Comparison of ENCODE assay signal across 8 cellular contexts in the genomic region with DNA sequence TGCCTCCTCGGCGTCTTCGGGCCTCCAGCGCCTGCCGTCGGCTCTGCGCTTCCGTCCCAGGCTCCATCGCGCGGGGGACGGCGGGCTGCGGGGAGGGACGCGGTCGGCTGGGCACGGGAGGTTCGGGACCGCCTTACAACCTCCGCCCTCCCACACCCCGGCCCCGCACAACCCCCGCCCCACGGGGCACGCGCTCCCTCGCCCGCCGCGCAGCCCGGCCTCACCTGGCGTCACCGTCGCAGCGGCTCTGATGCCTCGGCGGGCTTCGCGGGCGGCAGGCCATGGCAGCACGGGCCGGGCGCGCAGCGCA. TPM values are rescaled to one million over a fixed set of nuclear protein-coding genes. Genes with fewer than 3 reads are reported as not detected.
DNase-seq lines count a peak whose midpoint lies in the region; ATAC-seq, FAIRE-seq and TF ChIP-seq lines count a peak whose summit lies in the region.

No MANE protein-coding gene starts in this region.

- no peak for TF ChIP-seq EP300 in esophagus muscularis mucosa (IDR thresholded peaks at IDR 0.05)

- H3K4me3 Mint-ChIP-seq in activated CD8-positive, alpha-beta memory T cell treated with anti-CD3 and anti-CD28 coated beads, Interleukin-2, amount 10 ng/mL, durations not matched to agents 7 days and 5 days: peak overlapping the region; percentile 95
- H3K4me3 Mint-ChIP-seq in osteocyte (ENCODE audit: unreplicated experiment): peak overlapping the region; percentile 98

- peak overlapping the region; percentile 98 to 100 (median 100) for H3K27ac ChIP-seq in Peyer's patch
- H3K27ac ChIP-seq in esophagus muscularis mucosa (replicated peaks in 1 of 4): peak overlapping the region; percentile 98 to 100 (median 98)

- H3K4me3 ChIP-seq in Peyer's patch (peak overlapping the region; percentile 78 to 96 (median 86)), esophagus muscularis mucosa (peak overlapping the region; percentile 86 to 97 (median 92))

- no peak for DNase-seq in activated CD8-positive, alpha-beta memory T cell treated with anti-CD3 and anti-CD28 coated beads, Interleukin-2, amount 10 ng/mL, durations not matched to agents 7 days and 5 days
- DNase-seq in activated CD8-positive, alpha-beta memory T cell treated with anti-CD3 and anti-CD28 coated beads, Interleukin-2, amount 50 U/mL, for 48 hours: no peak
- DNase-seq in Peyer's patch (peak in 1 of 3 donors; percentile 46), esophagus muscularis mucosa (ENCODE audit: extremely low spot score) (no peak), osteocyte (ENCODE audit: extremely low spot score, unreplicated experiment) (no peak), T1000 (lab: John Stamatoyannopoulos, UW) (no peak), Kasumi-1 (lab: John Stamatoyannopoulos, UW) (no peak), D721Med (ENCODE audit: insufficient read length, low spot score) (no peak)

- TF ChIP-seq POLR2A in Peyer's patch (IDR thresholded peaks at IDR 0.05) (no peak), esophagus muscularis mucosa (IDR thresholded peaks at IDR 0.05; ENCODE audit: low read depth) (no peak)

- intact Hi-C loops in esophagus muscularis mucosa (cut with DNase I): no loop called here

- FAIRE-seq in D721Med (lab: Jason Lieb, UNC): no peak

- H3K4me1 Mint-ChIP-seq in activated CD8-positive, alpha-beta memory T cell treated with anti-CD3 and anti-CD28 coated beads, Interleukin-2, amount 10 ng/mL, durations not matched to agents 7 days and 5 days: peaks cover 62% of the 10 kb centered on the region
- H3K4me1 Mint-ChIP-seq in osteocyte (ENCODE audit: unreplicated experiment): peaks cover 36% of the 10 kb centered on the region

- H3K27me3 ChIP-seq in Peyer's patch: no peaks in the 10 kb centered on the region
- no peaks in the 10 kb centered on the region for H3K27me3 ChIP-seq in esophagus muscularis mucosa

- H3K9me3 Mint-ChIP-seq in activated CD8-positive, alpha-beta memory T cell treated with anti-CD3 and anti-CD28 coated beads, Interleukin-2, amount 10 ng/mL, durations not matched to agents 7 days and 5 days (ENCODE audit: low read depth): no peaks in the 10 kb centered on the region
- H3K9me3 Mint-ChIP-seq in osteocyte (ENCODE audit: unreplicated experiment): no peaks in the 10 kb centered on the region

- CTCF ChIA-PET in activated CD8-positive, alpha-beta memory T cell treated with anti-CD3 and anti-CD28 coated beads, Interleukin-2, amount 10 ng/mL, durations not matched to agents 7 days and 5 days (lab: Charles Lee): interaction anchor here (0.7 to 12.3 kb wide), 6 partner anchors 10 to 189 kb away, joined by 3 to 144 read pairs (median 8); a partner anchor contains a TSS

- H3K36me3 ChIP-seq in Peyer's patch (peaks cover 0 to 4% (median 0%) of the 10 kb centered on the region in 3 donors), esophagus muscularis mucosa (peaks cover 6 to 26% (median 11%) of the 10 kb centered on the region in 4 donors)

- peak; percentile 22 for ATAC-seq in activated CD8-positive, alpha-beta memory T cell treated with anti-CD3 and anti-CD28 coated beads, Interleukin-2, amount 10 ng/mL, durations not matched to agents 7 days and 5 days

- no peak overlapping the region for H3K27ac Mint-ChIP-seq in activated CD8-positive, alpha-beta memory T cell treated with anti-CD3 and anti-CD28 coated beads, Interleukin-2, amount 10 ng/mL, durations not matched to agents 7 days and 5 days
- no peak overlapping the region for H3K27ac Mint-ChIP-seq in osteocyte (ENCODE audit: unreplicated experiment)

- WGBS in esophagus muscularis mucosa: no CpG with 5 or more reads among the region's 46 CpGs

- H3K4me1 ChIP-seq in Peyer's patch: peaks cover 0 to 31% (median 24%) of the 10 kb centered on the region in 4 donors
- H3K4me1 ChIP-seq in esophagus muscularis mucosa: peaks cover 22 to 69% (median 50%) of the 10 kb centered on the region in 4 donors

- TF ChIP-seq CTCF in Peyer's patch (IDR thresholded peaks at IDR 0.05): no peak
- no peak for TF ChIP-seq CTCF in esophagus muscularis mucosa (IDR thresholded peaks at IDR 0.05)
- TF ChIP-seq CTCF in osteocyte (IDR thresholded peaks at IDR 0.05): no peak
- no peak for TF ChIP-seq CTCF in D721Med (IDR thresholded peaks at IDR 0.05; ENCODE audit: insufficient read depth, missing control alignments)

- no peaks in the 10 kb centered on the region for H3K27me3 Mint-ChIP-seq in activated CD8-positive, alpha-beta memory T cell treated with anti-CD3 and anti-CD28 coated beads, Interleukin-2, amount 10 ng/mL, durations not matched to agents 7 days and 5 days
- no peaks in the 10 kb centered on the region for H3K27me3 Mint-ChIP-seq in osteocyte (ENCODE audit: unreplicated experiment)

- H3K36me3 Mint-ChIP-seq in activated CD8-positive, alpha-beta memory T cell treated with anti-CD3 and anti-CD28 coated beads, Interleukin-2, amount 10 ng/mL, durations not matched to agents 7 days and 5 days: peaks cover 53% of the 10 kb centered on the region
- peaks cover 11% of the 10 kb centered on the region for H3K36me3 Mint-ChIP-seq in osteocyte (ENCODE audit: unreplicated experiment)

- H3K9me3 ChIP-seq in Peyer's patch: no peaks in the 10 kb centered on the region
- no peaks in the 10 kb centered on the region for H3K9me3 ChIP-seq in esophagus muscularis mucosa

RNA-seq across cellular contexts. Expression of a gene that starts 0.3 kb away (rescaled TPM):
- total RNA-seq in activated CD8-positive, alpha-beta memory T cell treated with anti-CD3 and anti-CD28 coated beads, Interleukin-2, amount 10 ng/mL, durations not matched to agents 7 days and 5 days: 100 to 1,000 TPM; 133 to 137 TPM
- 10 to 100 TPM; 18.4 to 86.6 (median 26.2) TPM for total RNA-seq in Peyer's patch
- total RNA-seq in esophagus muscularis mucosa: 10 to 100 TPM; 41.5 to 56.1 (median 45.5) TPM
- total RNA-seq in osteocyte: 49.1 and 50.4 TPM in 2 replicates

RNA-seq across cellular contexts. Expression of a gene that starts 9.3 kb away (rescaled TPM):
- 10 to 100 TPM; 22.5 to 24.7 TPM for total RNA-seq in activated CD8-positive, alpha-beta memory T cell treated with anti-CD3 and anti-CD28 coated beads, Interleukin-2, amount 10 ng/mL, durations not matched to agents 7 days and 5 days
- 100 to 1,000 TPM in 1 of 4 donors, 10 to 100 TPM in 3; 28.9 to 106 (median 67.1) TPM for total RNA-seq in Peyer's patch
- total RNA-seq in esophagus muscularis mucosa: 100 to 1,000 TPM in 1 of 4 donors, 10 to 100 TPM in 3; 59.3 to 101 (median 72.6) TPM
- 48.8 and 53.6 TPM in 2 replicates for total RNA-seq in osteocyte

RNA-seq across cellular contexts. Expression of a gene that starts 9.5 kb away (rescaled TPM):
- 100 to 1,000 TPM; 246 to 315 TPM for total RNA-seq in activated CD8-positive, alpha-beta memory T cell treated with anti-CD3 and anti-CD28 coated beads, Interleukin-2, amount 10 ng/mL, durations not matched to agents 7 days and 5 days
- total RNA-seq in Peyer's patch: 100 to 1,000 TPM in 1 of 4 donors, 10 to 100 TPM in 3; 19.1 to 138 (median 28.0) TPM
- total RNA-seq in esophagus muscularis mucosa: 1 to 10 TPM; 2.5 to 8.8 (median 5.8) TPM
- 22.3 and 23.6 TPM in 2 replicates for total RNA-seq in osteocyte

RNA-seq across cellular contexts. Expression of a gene that starts 27.7 kb away (rescaled TPM):
- 1 to 10 TPM in 1 of 2 experiments, under 1 TPM in 1; 0.23 to 1.6 TPM for total RNA-seq in activated CD8-positive, alpha-beta memory T cell treated with anti-CD3 and anti-CD28 coated beads, Interleukin-2, amount 10 ng/mL, durations not matched to agents 7 days and 5 days
- total RNA-seq in Peyer's patch (1 to 10 TPM in 3 of 4 donors, not detected in 1; 1.5 to 8.3 (median 1.8) TPM), esophagus muscularis mucosa (10 to 100 TPM in 1 of 4 donors, 1 to 10 TPM in 3; 5.2 to 13.3 (median 8.9) TPM), osteocyte (6.2 and 9.5 TPM in 2 replicates)
